Comparison of ENCODE assay signal across 25 cellular contexts in the genomic region with DNA sequence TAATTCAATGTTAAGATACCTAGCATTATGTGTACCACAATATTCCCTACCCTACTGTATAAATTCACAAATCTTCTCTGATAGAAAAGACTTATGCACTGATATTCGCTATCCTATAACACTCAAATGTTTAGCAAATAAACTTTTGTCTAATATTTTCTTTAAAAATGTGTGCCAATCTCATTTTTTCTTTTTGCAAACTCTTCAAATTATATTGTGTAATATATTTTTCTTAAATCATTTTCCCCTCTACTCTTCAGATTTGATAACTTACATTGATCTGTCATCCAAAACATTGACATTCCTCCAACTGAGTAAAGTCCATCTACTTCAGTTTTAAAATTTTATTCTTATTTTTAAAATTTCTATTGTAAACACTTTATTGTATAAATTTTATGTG.
"Had no signal": no experiment of that assay in that cellular context is flagged by ENCODE, and none has a peak within 500 bp of the region (broad histone marks: within the 10 kb centered on the region; RNA-seq: fewer than 3 reads in every experiment).

No MANE protein-coding gene starts in this region.

- H3K27me3 ChIP-seq: neural progenitor cell, ovary, right lobe of liver, sigmoid colon, stomach, thyroid gland, tibial nerve, upper lobe of left lung, vagina had no signal

- H3K9me3 ChIP-seq: ovary, psoas muscle, right lobe of liver, sigmoid colon, stomach, thoracic aorta, thyroid gland, upper lobe of left lung, vagina had no signal

- H3K4me3 ChIP-seq: neural progenitor cell, ovary, psoas muscle, right lobe of liver, sigmoid colon, stomach, thoracic aorta, thyroid gland, tibial nerve, upper lobe of left lung, vagina had no signal

- H3K4me1 ChIP-seq: neural progenitor cell, parathyroid adenoma, psoas muscle, right lobe of liver, sigmoid colon, stomach, thyroid gland, tibial nerve, upper lobe of left lung, vagina had no signal

- DNase-seq: natural killer cell; occipital lobe; ovary; posterior cingulate gyrus; psoas muscle; right cardiac atrium; right lobe of liver; sigmoid colon; small intestine; stimulated activated CD4-positive, alpha-beta T cell treated with anti-CD3 and anti-CD28 coated beads, Interleukin-15, amount 100 ng/mL, for 24 hours; stimulated activated CD4-positive, alpha-beta T cell treated with anti-CD3 and anti-CD28 coated beads, Interleukin-2, amount 100 ng/mL, for 24 hours; stimulated activated CD4-positive, alpha-beta T cell treated with anti-CD3 and anti-CD28 coated beads, Interleukin-2, amount 100 ng/mL, for 48 hours; stimulated activated CD4-positive, alpha-beta T cell treated with anti-CD3 and anti-CD28 coated beads, Interleukin-4, amount 100 ng/mL, for 24 hours; stimulated activated naive B cell treated with anti-CD40 and anti-IgM and Interleukin-4, amounts not matched to agents 10 μg/mL and 1 μg/mL and 100 μg/mL, for 72 hours; stimulated activated naive CD4-positive, alpha-beta T cell treated with Interleukin-2 at 50 U/mL for 16 hours; stomach; thyroid gland; trophoblast cell; upper lobe of left lung had no signal

- FAIRE-seq: small intestine, urothelium cell line had no signal

- H3K27ac ChIP-seq: neural progenitor cell, ovary, parathyroid adenoma, psoas muscle, right lobe of liver, sigmoid colon, stomach, thoracic aorta, thyroid gland, tibial nerve, upper lobe of left lung, vagina had no signal

- H3K9ac ChIP-seq: neural progenitor cell, parathyroid adenoma had no signal

- H3K36me3 ChIP-seq: neural progenitor cell, ovary, right lobe of liver, sigmoid colon, stomach, thoracic aorta, thyroid gland, tibial nerve, upper lobe of left lung, vagina had no signal
